In the genomic region with DNA sequence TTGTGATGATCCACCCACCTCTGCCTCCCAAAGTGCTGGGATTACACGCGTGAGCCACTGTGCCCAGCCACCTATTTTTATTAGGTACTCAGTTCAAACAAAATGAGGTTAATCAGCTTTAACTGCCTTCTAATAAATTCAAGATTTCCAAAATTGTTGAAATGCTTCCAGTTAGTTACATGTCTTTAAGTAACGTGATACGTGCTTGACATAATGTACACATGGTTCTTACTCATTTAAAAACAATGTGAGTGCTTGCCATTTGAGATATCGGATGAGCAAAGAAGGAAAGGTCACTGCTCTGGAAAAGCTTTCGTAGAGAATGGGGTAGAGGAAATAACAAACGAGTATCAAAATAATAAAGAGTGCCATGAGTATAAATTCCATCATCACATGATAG, we compare ENCODE assay signal across 11 cellular contexts.
DNase-seq lines count a peak whose midpoint lies in the region; ATAC-seq and TF ChIP-seq lines count a peak whose summit lies in the region.
"Had no signal": no experiment of that assay in that cellular context is flagged by ENCODE, and none has a peak within 500 bp of the region (broad histone marks: within the 10 kb centered on the region; RNA-seq: fewer than 3 reads in every experiment).

No MANE protein-coding gene starts in this region.

- intact Hi-C loops in Right ventricle myocardium superior (cut with DNase I) = no loop called here
- intact Hi-C loops in cardiac septum (cut with DNase I) = no loop called here

- ATAC-seq in Right ventricle myocardium superior (ENCODE audit: poor library complexity) = peak; percentile 36
- no peak for ATAC-seq in T-cell (replicated peaks in 1 of 4)
- no peak for ATAC-seq in stimulated activated naive B cell treated with anti-CD40 and anti-IgM and Interleukin-4, amounts not matched to agents 10 μg/mL and 1 μg/mL and 100 μg/mL, for 72 hours (replicated peaks)
- ATAC-seq in activated T-cell treated with anti-CD3 and anti-CD28 coated beads, Interleukin-2, amount 50 U/mL, for 4 hours = no peak

- H3K4me1 Mint-ChIP-seq in T-cell = peaks cover 31 to 50% (median 45%) of the 10 kb centered on the region in 3 donors
- peaks cover 10 to 14% of the 10 kb centered on the region in 2 donors for H3K4me1 Mint-ChIP-seq in stimulated activated naive B cell treated with anti-CD40 and anti-IgM and Interleukin-4, amounts not matched to agents 10 μg/mL and 1 μg/mL and 100 μg/mL, for 72 hours
- peaks cover 34% of the 10 kb centered on the region for H3K4me1 Mint-ChIP-seq in activated T-cell treated with anti-CD3 and anti-CD28 coated beads, Interleukin-2, amount 50 U/mL, for 4 hours (ENCODE audit: low read depth)

- peak overlapping the region; percentile 15 to 86 for H3K27ac Mint-ChIP-seq in T-cell
- H3K27ac Mint-ChIP-seq in stimulated activated naive B cell treated with anti-CD40 and anti-IgM and Interleukin-4, amounts not matched to agents 10 μg/mL and 1 μg/mL and 100 μg/mL, for 72 hours = peak overlapping the region; percentile 39

- H3K4me3 ChIP-seq in foreskin fibroblast (ENCODE audit: low read depth in 1 of 2, low read length in 2 of 2) = no peak overlapping the region
- H3K4me3 ChIP-seq: spleen, thoracic aorta had no signal

- CTCF ChIA-PET in T-cell (lab: Charles Lee) = no interaction called here

- no peaks in the 10 kb centered on the region for H3K27me3 Mint-ChIP-seq in T-cell
- H3K27me3 Mint-ChIP-seq in stimulated activated naive B cell treated with anti-CD40 and anti-IgM and Interleukin-4, amounts not matched to agents 10 μg/mL and 1 μg/mL and 100 μg/mL, for 72 hours = no peaks in the 10 kb centered on the region
- H3K27me3 Mint-ChIP-seq in activated T-cell treated with anti-CD3 and anti-CD28 coated beads, Interleukin-2, amount 50 U/mL, for 4 hours (ENCODE audit: low read depth) = no peaks in the 10 kb centered on the region

- no peak for DNase-seq in Right ventricle myocardium superior
- DNase-seq in cardiac septum (ENCODE audit: low spot score) = no peak
- no peak for DNase-seq in T-cell
- DNase-seq in foreskin fibroblast = peak; percentile 81 to 88
- no peak for DNase-seq in stimulated activated naive B cell treated with anti-CD40 and anti-IgM and Interleukin-4, amounts not matched to agents 10 μg/mL and 1 μg/mL and 100 μg/mL, for 72 hours
- no peak for DNase-seq in activated CD4-positive, CD25-positive, alpha-beta regulatory T cell (lab: John Stamatoyannopoulos, UW)
- no peak for DNase-seq in activated T-cell treated with anti-CD3 and anti-CD28 coated beads, Interleukin-2, amount 50 U/mL, for 4 hours
- DNase-seq in activated naive CD4-positive, alpha-beta T cell treated with anti-CD3 and anti-CD28 coated beads, Interleukin-2, amount 50 U/mL, for 16 hours = no peak
- DNase-seq: activated gamma-delta T cell treated with Interleukin-2 at 50 U/mL for 16 hours, spleen had no signal

- H3K4me3 Mint-ChIP-seq in T-cell = no peak overlapping the region
- H3K4me3 Mint-ChIP-seq in stimulated activated naive B cell treated with anti-CD40 and anti-IgM and Interleukin-4, amounts not matched to agents 10 μg/mL and 1 μg/mL and 100 μg/mL, for 72 hours = no peak overlapping the region
- no peak overlapping the region for H3K4me3 Mint-ChIP-seq in activated T-cell treated with anti-CD3 and anti-CD28 coated beads, Interleukin-2, amount 50 U/mL, for 4 hours

- no peaks in the 10 kb centered on the region for H3K9me3 Mint-ChIP-seq in T-cell
- no peaks in the 10 kb centered on the region for H3K9me3 Mint-ChIP-seq in stimulated activated naive B cell treated with anti-CD40 and anti-IgM and Interleukin-4, amounts not matched to agents 10 μg/mL and 1 μg/mL and 100 μg/mL, for 72 hours
- H3K9me3 Mint-ChIP-seq in activated T-cell treated with anti-CD3 and anti-CD28 coated beads, Interleukin-2, amount 50 U/mL, for 4 hours = no peaks in the 10 kb centered on the region

- POLR2A ChIA-PET in T-cell (lab: Charles Lee) = interaction anchor here in 1 of 2 donors (0.5 kb wide), 1 partner anchor 26 kb away, joined by 3 read pairs; no protein-coding TSS in a partner anchor

- H3K36me3 Mint-ChIP-seq in T-cell = peaks cover 47% of the 10 kb centered on the region
- peaks cover 16 to 50% of the 10 kb centered on the region in 2 donors for H3K36me3 Mint-ChIP-seq in stimulated activated naive B cell treated with anti-CD40 and anti-IgM and Interleukin-4, amounts not matched to agents 10 μg/mL and 1 μg/mL and 100 μg/mL, for 72 hours
- peaks cover 26% of the 10 kb centered on the region for H3K36me3 Mint-ChIP-seq in activated T-cell treated with anti-CD3 and anti-CD28 coated beads, Interleukin-2, amount 50 U/mL, for 4 hours (ENCODE audit: insufficient read depth)

- TF ChIP-seq CTCF in foreskin fibroblast (IDR thresholded peaks at IDR 0.05; ENCODE audit: low read depth, low read length) = no peak

Comparison
In these comparisons a context has a peak if more than half of its experiments do, and no peak if none do; other contexts are left out.
1. DNase-seq: peak in foreskin fibroblast (2 of 2); none in Right ventricle myocardium superior (single experiment), cardiac septum (single experiment), T-cell (0 of 34), stimulated activated naive B cell treated with anti-CD40 and anti-IgM and Interleukin-4, amounts not matched to agents 10 μg/mL and 1 μg/mL and 100 μg/mL, for 72 hours (single experiment), activated CD4-positive, CD25-positive, alpha-beta regulatory T cell (0 of 4), activated T-cell treated with anti-CD3 and anti-CD28 coated beads, Interleukin-2, amount 50 U/mL, for 4 hours (single experiment) and activated naive CD4-positive, alpha-beta T cell treated with anti-CD3 and anti-CD28 coated beads, Interleukin-2, amount 50 U/mL, for 16 hours (single experiment).